ENCODE assay signal across 11 cellular contexts in genomic region chr7:7642081-7642480, GRCh38. TPM values are rescaled to one million over a fixed set of nuclear protein-coding genes. Genes with fewer than 3 reads are reported as not detected.
A peak's percentile ranks its signal among the peaks of the same experiment; 100 is the strongest.
DNase-seq lines count a peak whose midpoint lies in the region; ATAC-seq, FAIRE-seq and TF ChIP-seq lines count a peak whose summit lies in the region.
"Had no signal": no experiment of that assay in that cellular context is flagged by ENCODE, and none has a peak within 500 bp of the region (broad histone marks: within the 10 kb centered on the region; RNA-seq: fewer than 3 reads in every experiment).

No MANE protein-coding gene starts in this region.

- no peak for TF ChIP-seq EP300 in suprapubic skin (IDR thresholded peaks at IDR 0.05)

- DNase-seq in activated T-cell treated with anti-CD3 and anti-CD28 coated beads, Interleukin-2, amount 50 U/mL, for 72 hours = no peak
- DNase-seq in activated T-cell treated with anti-CD3 and anti-CD28 coated beads, Interleukin-2, amount 50 U/mL, for 1 hour = no peak
- DNase-seq in suprapubic skin (ENCODE audit: low spot score in 2 of 2) (no peak), NCI-H446 (lab: John Stamatoyannopoulos, UW) (no peak), activated gamma-delta T cell treated with Interleukin-2 at 50 U/mL for 16 hours (no peak), urothelium cell line (ENCODE audit: low spot score) (no peak)
- DNase-seq: heart right ventricle, NCI-H1105 treated with DMSO at 0.1 percent for 48 hours, T1000 had no signal

- H3K9me3 ChIP-seq in iPS-15b (ENCODE audit: control insufficient read depth, insufficient read depth, low read length) = no peaks in the 10 kb centered on the region
- H3K9me3 ChIP-seq in suprapubic skin = no peaks in the 10 kb centered on the region

- H3K4me3 ChIP-seq in iPS-15b (ENCODE audit: low read depth, low read length) (peak overlapping the region; percentile 95), suprapubic skin (peak overlapping the region; percentile 91)

- H3K27ac ChIP-seq in VCaP (peak overlapping the region; percentile 73), suprapubic skin (no peak overlapping the region)

- TF ChIP-seq CTCF in VCaP (conservative IDR thresholded peaks at IDR 0.05) (no peak), suprapubic skin (IDR thresholded peaks at IDR 0.05) (no peak)

- no peaks in the 10 kb centered on the region for H3K27me3 ChIP-seq in iPS-15b (ENCODE audit: control insufficient read depth, insufficient read depth, low read length)
- H3K27me3 ChIP-seq in suprapubic skin = no peaks in the 10 kb centered on the region
- H3K27me3 ChIP-seq: heart right ventricle had no signal

- H3K4me1 ChIP-seq in iPS-15b (ENCODE audit: control insufficient read depth, insufficient read depth, low read length) (no peaks in the 10 kb centered on the region), suprapubic skin (peaks cover 26% of the 10 kb centered on the region)

- no peak for ATAC-seq in activated T-cell treated with anti-CD3 and anti-CD28 coated beads, Interleukin-2, amount 50 U/mL, for 72 hours (replicated peaks in 1 of 2)

- H3K36me3 ChIP-seq in iPS-15b (ENCODE audit: control insufficient read depth, insufficient read depth, low read length) (no peaks in the 10 kb centered on the region), suprapubic skin (no peaks in the 10 kb centered on the region)

- H3K27ac Mint-ChIP-seq in activated T-cell treated with anti-CD3 and anti-CD28 coated beads, Interleukin-2, amount 50 U/mL, for 72 hours = peak overlapping the region; percentile 94

- H3K4me1 Mint-ChIP-seq in activated T-cell treated with anti-CD3 and anti-CD28 coated beads, Interleukin-2, amount 50 U/mL, for 72 hours (ENCODE audit: low read depth) = peaks cover 56% of the 10 kb centered on the region

- H3K9ac ChIP-seq in iPS-15b (ENCODE audit: low read depth, low read length) = no peak overlapping the region

- FAIRE-seq in urothelium cell line (lab: Jason Lieb, UNC) = no peak

- H3K27me3 Mint-ChIP-seq in activated T-cell treated with anti-CD3 and anti-CD28 coated beads, Interleukin-2, amount 50 U/mL, for 72 hours (ENCODE audit: low read depth) = no peaks in the 10 kb centered on the region

- no peak for TF ChIP-seq POLR2A in suprapubic skin (IDR thresholded peaks at IDR 0.05)

- H3K9me3 Mint-ChIP-seq in activated T-cell treated with anti-CD3 and anti-CD28 coated beads, Interleukin-2, amount 50 U/mL, for 72 hours = no peaks in the 10 kb centered on the region

- H3K4me3 Mint-ChIP-seq in activated T-cell treated with anti-CD3 and anti-CD28 coated beads, Interleukin-2, amount 50 U/mL, for 72 hours = peak overlapping the region; percentile 91 to 98

- WGBS in suprapubic skin = 60% methylated on average over 6 of the region's 6 CpGs

- H3K36me3 Mint-ChIP-seq in activated T-cell treated with anti-CD3 and anti-CD28 coated beads, Interleukin-2, amount 50 U/mL, for 72 hours (ENCODE audit: insufficient read depth in 2 of 2) = peaks cover 4 to 32% of the 10 kb centered on the region in 2 donors

RNA-seq across cellular contexts. Expression of gene UMAD1, which starts 1.5 kb away (rescaled TPM):
- total RNA-seq in activated T-cell treated with anti-CD3 and anti-CD28 coated beads, Interleukin-2, amount 50 U/mL, for 72 hours = 10 to 100 TPM; 23.7 to 31.4 TPM
- 10 to 100 TPM in 3 of 4 donors, 1 to 10 TPM in 1; 9.3 to 28.9 (median 17.7) TPM for total RNA-seq in suprapubic skin
